34 cellular contexts compared by ENCODE assay signal in the genomic region with DNA sequence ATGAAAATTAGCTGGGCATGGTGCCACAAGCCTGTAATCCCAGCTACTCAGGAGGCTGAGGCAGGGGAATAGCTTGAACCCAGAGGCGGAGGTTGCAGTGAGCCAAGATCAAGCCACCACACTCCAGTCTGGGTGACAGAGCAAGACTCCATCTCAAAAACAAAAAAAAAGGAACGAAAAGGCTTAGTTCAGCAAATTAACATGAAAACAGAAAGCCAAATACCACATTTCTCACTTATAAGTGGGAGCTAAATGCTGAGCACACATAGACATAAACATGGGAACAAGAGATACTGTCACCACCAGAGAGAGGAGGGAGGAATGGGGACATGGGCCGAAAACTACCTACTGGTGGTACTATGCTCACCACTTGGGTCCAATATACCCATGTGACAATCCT. TPM values are rescaled to one million over a fixed set of nuclear protein-coding genes. Genes with fewer than 3 reads are reported as not detected.
"Had no signal": no experiment of that assay in that cellular context is flagged by ENCODE, and none has a peak within 500 bp of the region (broad histone marks: within the 10 kb centered on the region; RNA-seq: fewer than 3 reads in every experiment).

No MANE protein-coding gene starts in this region.

- H3K27ac Mint-ChIP-seq: activated naive CD4-positive, alpha-beta T cell treated with anti-CD3 and anti-CD28 coated beads for 36 hours; activated naive CD8-positive, alpha-beta T cell treated with anti-CD3 and anti-CD28 coated beads for 36 hours; activated T-helper 1 cell treated with anti-CD3 and anti-CD28 coated beads, Interleukin-12 subunit alpha, Interleukin-12 subunit beta, Interleukin-2, Interleukin-4 antibody, amounts not matched to agents 30 ng/mL and 10 ng/mL and 1 ng/mL, durations not matched to agents 14 hours and 24 hours and 36 hours; T-helper 1 cell treated with Interleukin-12 subunit alpha and Interleukin-12 subunit beta and Interleukin-4 antibody, amounts not matched to agents 30 μg/mL and 1 μg/mL, for 36 hours had no signal

- H3K27me3 Mint-ChIP-seq: activated naive CD8-positive, alpha-beta T cell treated with anti-CD3 and anti-CD28 coated beads for 36 hours; natural killer cell treated with Interleukin-12 subunit alpha and Interleukin-12 subunit beta and Interleukin-15 and Interleukin-18, amount 100 ng/mL, for 72 hours had no signal

- H3K4me1 Mint-ChIP-seq: activated naive CD8-positive, alpha-beta T cell treated with anti-CD3 and anti-CD28 coated beads for 36 hours; brain had no signal

- FAIRE-seq: urothelium cell line had no signal

- DNase-seq: activated CD4-positive, alpha-beta T cell treated with anti-CD3 and anti-CD28 coated beads for 48 hours; activated CD4-positive, alpha-beta T cell treated with anti-CD3 and anti-CD28 coated beads, Interleukin-2, amount 50 U/mL, for 48 hours; activated CD8-positive, alpha-beta memory T cell treated with anti-CD3 and anti-CD28 coated beads for 24 hours; activated effector memory CD4-positive, alpha-beta T cell treated with anti-CD3 and anti-CD28 coated beads, Interleukin-2, amount 50 U/mL, for 16 hours; activated naive CD4-positive, alpha-beta T cell treated with anti-CD3 and anti-CD28 coated beads for 36 hours; activated naive CD8-positive, alpha-beta T cell treated with anti-CD3 and anti-CD28 coated beads for 36 hours; adrenal gland; aorta; foreskin keratinocyte; kidney glomerular epithelial cell; mesendoderm; stimulated activated CD4-positive, alpha-beta T cell treated with anti-CD3 and anti-CD28 coated beads, Interleukin-2, amount 100 ng/mL, for 48 hours; stimulated activated naive CD8-positive, alpha-beta T cell treated with anti-CD3 and anti-CD28 coated beads, Interleukin-15, Interleukin-2, amounts not matched to agents 100 U/mL and 50 U/mL, for 24 hours; T-helper 9 cell; WERI-Rb-1 had no signal

- H3K27me3 ChIP-seq: adrenal gland, cardiac muscle cell, foreskin keratinocyte, heart left ventricle, right atrium auricular region had no signal

- H3K36me3 Mint-ChIP-seq: activated naive CD8-positive, alpha-beta T cell treated with anti-CD3 and anti-CD28 coated beads for 36 hours; brain; natural killer cell treated with Interleukin-12 subunit alpha and Interleukin-12 subunit beta and Interleukin-15 and Interleukin-18, amount 100 ng/mL, for 72 hours had no signal

- H3K36me3 ChIP-seq: adrenal gland, cardiac muscle cell, heart left ventricle, right atrium auricular region, thoracic aorta, WERI-Rb-1 had no signal

- H3K4me1 ChIP-seq: adrenal gland, foreskin keratinocyte had no signal

- H3K9me3 ChIP-seq: adrenal gland, thoracic aorta had no signal

- H3K4me3 ChIP-seq: adrenal gland, cardiac muscle cell, coronary artery, heart left ventricle, lung, right atrium auricular region, thoracic aorta had no signal

- H3K9me3 Mint-ChIP-seq: activated naive CD4-positive, alpha-beta T cell treated with anti-CD3 and anti-CD28 coated beads for 36 hours; activated naive CD8-positive, alpha-beta T cell treated with anti-CD3 and anti-CD28 coated beads for 36 hours; activated T-helper 1 cell treated with anti-CD3 and anti-CD28 coated beads, Interleukin-12 subunit alpha, Interleukin-12 subunit beta, Interleukin-2, Interleukin-4 antibody, amounts not matched to agents 30 ng/mL and 10 ng/mL and 1 ng/mL, durations not matched to agents 14 hours and 24 hours and 36 hours; natural killer cell treated with Interleukin-12 subunit alpha and Interleukin-12 subunit beta and Interleukin-15 and Interleukin-18, amount 100 ng/mL, for 72 hours; T-helper 1 cell treated with Interleukin-12 subunit alpha and Interleukin-12 subunit beta and Interleukin-4 antibody, amounts not matched to agents 30 μg/mL and 1 μg/mL, for 36 hours had no signal

- ATAC-seq: activated CD4-positive, CD25-positive, alpha-beta regulatory T cell treated with anti-CD3 and anti-CD28 coated beads, Interleukin-2, amount 50 U/mL, for 24 hours; foreskin keratinocyte; natural killer cell treated with Interleukin-12 subunit alpha and Interleukin-12 subunit beta and Interleukin-15 and Interleukin-18, amount 100 ng/mL, for 72 hours; stimulated activated naive CD8-positive, alpha-beta T cell treated with anti-CD3 and anti-CD28 coated beads, Interleukin-15, Interleukin-2, amounts not matched to agents 100 U/mL and 50 U/mL, for 24 hours had no signal

- H3K4me3 Mint-ChIP-seq: activated naive CD4-positive, alpha-beta T cell treated with anti-CD3 and anti-CD28 coated beads for 36 hours; activated naive CD8-positive, alpha-beta T cell treated with anti-CD3 and anti-CD28 coated beads for 36 hours; activated T-helper 1 cell treated with anti-CD3 and anti-CD28 coated beads, Interleukin-12 subunit alpha, Interleukin-12 subunit beta, Interleukin-2, Interleukin-4 antibody, amounts not matched to agents 30 ng/mL and 10 ng/mL and 1 ng/mL, durations not matched to agents 14 hours and 24 hours and 36 hours; brain; natural killer cell treated with Interleukin-12 subunit alpha and Interleukin-12 subunit beta and Interleukin-15 and Interleukin-18, amount 100 ng/mL, for 72 hours; T-helper 1 cell treated with Interleukin-12 subunit alpha and Interleukin-12 subunit beta and Interleukin-4 antibody, amounts not matched to agents 30 μg/mL and 1 μg/mL, for 36 hours had no signal

- H3K27ac ChIP-seq: adrenal gland, cardiac muscle cell, foreskin keratinocyte, right atrium auricular region, thoracic aorta, WERI-Rb-1 had no signal

RNA-seq across cellular contexts. Expression of a gene that starts 38.6 kb away (rescaled TPM):
- total RNA-seq: activated naive CD4-positive, alpha-beta T cell treated with anti-CD3 and anti-CD28 coated beads for 36 hours; activated naive CD8-positive, alpha-beta T cell treated with anti-CD3 and anti-CD28 coated beads for 36 hours; activated T-helper 1 cell treated with anti-CD3 and anti-CD28 coated beads, Interleukin-12 subunit alpha, Interleukin-12 subunit beta, Interleukin-2, Interleukin-4 antibody, amounts not matched to agents 30 ng/mL and 10 ng/mL and 1 ng/mL, durations not matched to agents 14 hours and 24 hours and 36 hours; aorta; cardiac muscle cell; cerebellum; foreskin keratinocyte; heart left ventricle; mononuclear cell; myocyte; natural killer cell treated with Interleukin-12 subunit alpha and Interleukin-12 subunit beta and Interleukin-15 and Interleukin-18, amount 100 ng/mL, for 72 hours; omental fat pad; pulmonary artery endothelial cell; right atrium auricular region; skeletal muscle tissue; subcutaneous adipose tissue; thoracic aorta had no signal
- polyA plus RNA-seq: cardiac muscle cell, foreskin keratinocyte, heart left ventricle had no signal
